ENCODE assay signal across 13 cellular contexts in genomic region chr17:37518816-37519215, GRCh38. TPM values are rescaled to one million over a fixed set of nuclear protein-coding genes. Genes with fewer than 3 reads are reported as not detected.
DNase-seq lines count a peak whose midpoint lies in the region; ATAC-seq and TF ChIP-seq lines count a peak whose summit lies in the region.
"Had no signal": no experiment of that assay in that cellular context is flagged by ENCODE, and none has a peak within 500 bp of the region (broad histone marks: within the 10 kb centered on the region; RNA-seq: fewer than 3 reads in every experiment).

No MANE protein-coding gene starts in this region.

- peaks cover 26% of the 10 kb centered on the region for H3K36me3 Mint-ChIP-seq in activated naive CD8-positive, alpha-beta T cell treated with anti-CD3 and anti-CD28 coated beads, Interleukin-2, amount 50 U/mL, for 24 hours (ENCODE audit: low read depth)

- peak overlapping the region; percentile 35 for H3K27ac Mint-ChIP-seq in activated naive CD8-positive, alpha-beta T cell treated with anti-CD3 and anti-CD28 coated beads, Interleukin-2, amount 50 U/mL, for 24 hours

- H3K27ac ChIP-seq in heart right ventricle, result no peak overlapping the region
- no peak overlapping the region for H3K27ac ChIP-seq in thyroid gland
- H3K27ac ChIP-seq: BLaER1, esophagus squamous epithelium, RWPE1 had no signal

- H3K4me1 ChIP-seq in heart right ventricle (peaks cover 0 to 14% (median 0%) of the 10 kb centered on the region in 9 donors), thyroid gland (no peaks in the 10 kb centered on the region)

- H3K4me3 Mint-ChIP-seq in activated naive CD8-positive, alpha-beta T cell treated with anti-CD3 and anti-CD28 coated beads, Interleukin-2, amount 50 U/mL, for 24 hours, result no peak overlapping the region

- intact Hi-C loops in left cardiac atrium (cut with DNase I), result no loop called here
- intact Hi-C loops in heart right ventricle (cut with DNase I), result no loop called here
- intact Hi-C loops in thyroid gland (cut with DNase I), result no loop called here

- DNase-seq in left cardiac atrium, result no peak
- DNase-seq in heart right ventricle, result no peak
- DNase-seq in activated naive CD8-positive, alpha-beta T cell treated with anti-CD3 and anti-CD28 coated beads, Interleukin-2, amount 50 U/mL, for 24 hours, result no peak
- DNase-seq in left lobe of liver (ENCODE audit: low spot score), result peak; percentile 64
- DNase-seq in thyroid gland, result peak; percentile 51 to 64
- DNase-seq in ecto neural progenitor cell (ENCODE audit: low spot score), result no peak
- no peak for DNase-seq in SW 1271 (lab: John Stamatoyannopoulos, UW)
- DNase-seq: activated naive CD4-positive, alpha-beta T cell treated with anti-CD3 and anti-CD28 coated beads, Interleukin-2, amount 50 U/mL, for 16 hours; esophagus squamous epithelium had no signal

- H3K36me3 ChIP-seq in heart right ventricle (peaks cover 0 to 91% (median 16%) of the 10 kb centered on the region in 9 donors), thyroid gland (peaks cover 9 to 24% of the 10 kb centered on the region in 2 donors)

- peaks cover 9% of the 10 kb centered on the region for H3K4me1 Mint-ChIP-seq in activated naive CD8-positive, alpha-beta T cell treated with anti-CD3 and anti-CD28 coated beads, Interleukin-2, amount 50 U/mL, for 24 hours

- whole genome bisulfite sequencing in heart right ventricle, 2 donors, result 83 to 84% methylated on average over 9 of the region's 9 CpGs
- WGBS in thyroid gland, 2 donors, result 82 to 83% methylated on average over 9 of the region's 9 CpGs

- ATAC-seq in left cardiac atrium (peak; percentile 22 to 64), heart right ventricle (no peak), left lobe of liver (peak; percentile 93), HG02973 (IDR thresholded peaks at IDR 0.05; ENCODE audit: unreplicated experiment) (no peak)
- no peak for ATAC-seq in activated naive CD8-positive, alpha-beta T cell treated with anti-CD3 and anti-CD28 coated beads, Interleukin-2, amount 50 U/mL, for 24 hours
- ATAC-seq: GM12878 had no signal

- H3K27me3 Mint-ChIP-seq in activated naive CD8-positive, alpha-beta T cell treated with anti-CD3 and anti-CD28 coated beads, Interleukin-2, amount 50 U/mL, for 24 hours, result no peaks in the 10 kb centered on the region

- H3K4me3 ChIP-seq in heart right ventricle (no peak overlapping the region), thyroid gland (replicated peaks in 1 of 3) (no peak overlapping the region)
- H3K4me3 ChIP-seq: BLaER1, esophagus squamous epithelium, GM12878 had no signal

- TF ChIP-seq CTCF in heart right ventricle (IDR thresholded peaks at IDR 0.05) (peak in 3 of 9 donors; percentile 5 to 9 (median 6)), thyroid gland (IDR thresholded peaks at IDR 0.05) (peak in 2 of 6 experiments; percentile 11 to 25)

- H3K9me3 ChIP-seq in heart right ventricle (no peaks in the 10 kb centered on the region), thyroid gland (no peaks in the 10 kb centered on the region)
- H3K9me3 ChIP-seq: BLaER1, esophagus squamous epithelium had no signal

- TF ChIP-seq POLR2A in thyroid gland (IDR thresholded peaks at IDR 0.05), result no peak

- H3K27me3 ChIP-seq in heart right ventricle (no peaks in the 10 kb centered on the region), thyroid gland (no peaks in the 10 kb centered on the region)
- H3K27me3 ChIP-seq: BLaER1, esophagus squamous epithelium had no signal

- no peaks in the 10 kb centered on the region for H3K9me3 Mint-ChIP-seq in activated naive CD8-positive, alpha-beta T cell treated with anti-CD3 and anti-CD28 coated beads, Interleukin-2, amount 50 U/mL, for 24 hours

RNA-seq across cellular contexts. Expression of gene DUSP14, which starts 29.1 kb away (rescaled TPM):
- total RNA-seq in left cardiac atrium (10 to 100 TPM; 18.7 to 19.1 TPM), heart right ventricle (10 to 100 TPM; 12.6 to 21.7 (median 18.5) TPM), left lobe of liver (10.6 TPM), thyroid gland (10 to 100 TPM; 52.7 to 74.5 (median 59.0) TPM)
- polyA plus RNA-seq in heart right ventricle, result 10 to 100 TPM in 1 of 2 donors, 1 to 10 TPM in 1; 6.0 to 18.8 TPM

Comparison
In these comparisons a context has a peak if more than half of its experiments do, and no peak if none do; other contexts are left out.
1. ATAC-seq: peak in left cardiac atrium (2 of 2) and left lobe of liver (single experiment); none in heart right ventricle (0 of 8), activated naive CD8-positive, alpha-beta T cell treated with anti-CD3 and anti-CD28 coated beads, Interleukin-2, amount 50 U/mL, for 24 hours (single experiment) and HG02973 (single experiment).
2. DNase-seq: peak in left lobe of liver (single experiment) and thyroid gland (2 of 2); none in left cardiac atrium (single experiment), heart right ventricle (0 of 2), activated naive CD8-positive, alpha-beta T cell treated with anti-CD3 and anti-CD28 coated beads, Interleukin-2, amount 50 U/mL, for 24 hours (single experiment), ecto neural progenitor cell (single experiment) and SW 1271 (0 of 2).